In genomic region chr13:113904411-113904810, GRCh38 we compare ENCODE assay signal across 7 cellular contexts. TPM values are rescaled to one million over a fixed set of nuclear protein-coding genes. Genes with fewer than 3 reads are reported as not detected.
A peak's percentile ranks its signal among the peaks of the same experiment; 100 is the strongest.
DNase-seq lines count a peak whose midpoint lies in the region; ATAC-seq and TF ChIP-seq lines count a peak whose summit lies in the region.

No MANE protein-coding gene starts in this region.

- H3K27me3 ChIP-seq in OCI-LY1 (ENCODE audit: insufficient read depth, low read length) = no peaks in the 10 kb centered on the region
- H3K27me3 ChIP-seq in lung (ENCODE audit: control insufficient read depth, insufficient read depth) = no peaks in the 10 kb centered on the region

- H3K4me1 ChIP-seq in OCI-LY1 (ENCODE audit: insufficient read depth, low read length, severe bottlenecking) = no peaks in the 10 kb centered on the region
- H3K4me1 ChIP-seq in lung (ENCODE audit: control insufficient read depth in 2 of 2, insufficient read depth in 2 of 2, low read length in 2 of 2) = peaks cover 0 to 2% of the 10 kb centered on the region in 2 donors

- ATAC-seq in lung (ENCODE audit: insufficient read depth, low FRiP score) = no peak
- ATAC-seq in HG03108 (IDR thresholded peaks at IDR 0.05; ENCODE audit: unreplicated experiment) = no peak

- no peak overlapping the region for H3K27ac ChIP-seq in OCI-LY1 (ENCODE audit: low read depth, low read length, poor library complexity, severe bottlenecking)
- no peak overlapping the region for H3K27ac ChIP-seq in lung (ENCODE audit: low read depth in 1 of 2, low read length in 1 of 2)

- TF ChIP-seq CTCF in GM12873 (IDR thresholded peaks at IDR 0.05; ENCODE audit: insufficient read depth, low read depth, low read length, missing control alignments) = peak; percentile 47
- TF ChIP-seq CTCF in OCI-LY1 (IDR thresholded peaks at IDR 0.05; ENCODE audit: low read length) = peak; percentile 87
- peak; percentile 77 for TF ChIP-seq CTCF in choroid plexus epithelial cell (conservative IDR thresholded peaks at IDR 0.05; ENCODE audit: low read depth, low read length)
- TF ChIP-seq CTCF in lung (IDR thresholded peaks at IDR 0.05; ENCODE audit: control extremely low read depth, extremely low read depth) = peak; percentile 62

- no peak overlapping the region for H2AFZ ChIP-seq in OCI-LY1 (ENCODE audit: low read length)

- H4K20me1 ChIP-seq in OCI-LY1 (ENCODE audit: insufficient read depth, low read length) = no peaks in the 10 kb centered on the region

- no peaks in the 10 kb centered on the region for H3F3A ChIP-seq in OCI-LY1 (ENCODE audit: insufficient read depth, low read length)

- no peaks in the 10 kb centered on the region for H3K9me2 ChIP-seq in OCI-LY1 (ENCODE audit: low read depth, low read length)

- H3K9ac ChIP-seq in OCI-LY1 (ENCODE audit: low read length) = no peak overlapping the region

- H3K36me3 ChIP-seq in OCI-LY1 (ENCODE audit: insufficient read depth, low read length) (no peaks in the 10 kb centered on the region), lung (ENCODE audit: control insufficient read depth in 2 of 2, insufficient read depth in 2 of 2, low read length in 2 of 2) (no peaks in the 10 kb centered on the region)

- H3K79me2 ChIP-seq in OCI-LY1 (ENCODE audit: insufficient read depth, low read length) = no peaks in the 10 kb centered on the region

- no peak overlapping the region for H3K4me2 ChIP-seq in OCI-LY1 (ENCODE audit: low read length)

- H3K4me3 ChIP-seq in OCI-LY1 (ENCODE audit: low read depth, low read length, poor library complexity, severe bottlenecking) = no peak overlapping the region
- H3K4me3 ChIP-seq in choroid plexus epithelial cell (ENCODE audit: low read depth, low read length) = no peak overlapping the region
- no peak overlapping the region for H3K4me3 ChIP-seq in lung

- DNase-seq in choroid plexus epithelial cell (ENCODE audit: low read depth) (peak; percentile 48), lung (ENCODE audit: low spot score) (peak; percentile 28), amniotic stem cell (lab: John Stamatoyannopoulos, UW) (no peak), activated T-cell treated with anti-CD3 and anti-CD28 coated beads for 4 hours (no peak)

- H3K9me3 ChIP-seq in OCI-LY1 (ENCODE audit: low read length) (no peaks in the 10 kb centered on the region), lung (ENCODE audit: control insufficient read depth in 2 of 2, insufficient read depth in 1 of 2, low read length in 1 of 2) (no peaks in the 10 kb centered on the region)

- 59 to 69% methylated on average over 8 of the region's 8 CpGs for WGBS in lung, 2 donors

RNA-seq across cellular contexts. Expression of gene GAS6, which starts 40.5 kb away (rescaled TPM):
- 10 to 100 TPM; 68.5 to 83.8 TPM for total RNA-seq in lung
- polyA plus RNA-seq in lung = 100 to 1,000 TPM in 1 of 2 donors, 10 to 100 TPM in 1; 61.8 to 107 TPM

Comparison
In these comparisons a context has a peak if more than half of its experiments do, and no peak if none do; other contexts are left out.
1. DNase-seq: peak in choroid plexus epithelial cell (single experiment) and lung (single experiment); none in amniotic stem cell (single experiment) and activated T-cell treated with anti-CD3 and anti-CD28 coated beads for 4 hours (single experiment).
2. Peak in every context shown above with its lines, with median percentiles within 50 percentile points of each other: CTCF ChIP-seq.